Comparison of ENCODE assay signal across 10 cellular contexts in genomic region chrX:152958047-152958446, GRCh38. TPM values are rescaled to one million over a fixed set of nuclear protein-coding genes. Genes with fewer than 3 reads are reported as not detected.
DNase-seq lines count a peak whose midpoint lies in the region; ATAC-seq and TF ChIP-seq lines count a peak whose summit lies in the region.
"Had no signal": no experiment of that assay in that cellular context is flagged by ENCODE, and none has a peak within 500 bp of the region (broad histone marks: within the 10 kb centered on the region; RNA-seq: fewer than 3 reads in every experiment).

No MANE protein-coding gene starts in this region.

- H3K4me3 Mint-ChIP-seq in endodermal cell, result peak overlapping the region; percentile 59
- H3K4me3 Mint-ChIP-seq in stimulated activated effector memory CD8-positive, alpha-beta T cell treated with anti-CD3 and anti-CD28 coated beads, Interleukin-12 subunit alpha, Interleukin-12 subunit beta, amount 100 ng/mL, for 72 hours, result peak overlapping the region; percentile 49

- peaks cover 57% of the 10 kb centered on the region for H3K9me3 Mint-ChIP-seq in endodermal cell
- H3K9me3 Mint-ChIP-seq in stimulated activated effector memory CD8-positive, alpha-beta T cell treated with anti-CD3 and anti-CD28 coated beads, Interleukin-12 subunit alpha, Interleukin-12 subunit beta, amount 100 ng/mL, for 72 hours, result no peaks in the 10 kb centered on the region

- H3K4me1 ChIP-seq in NT2/D1 (ENCODE audit: insufficient read depth, insufficient read length) (no peaks in the 10 kb centered on the region), endodermal cell (ENCODE audit: control insufficient read depth, insufficient read depth, low read length) (no peaks in the 10 kb centered on the region)

- ATAC-seq in stimulated activated effector memory CD8-positive, alpha-beta T cell treated with anti-CD3 and anti-CD28 coated beads, Interleukin-12 subunit alpha, Interleukin-12 subunit beta, amount 100 ng/mL, for 72 hours, result no peak
- no peak for ATAC-seq in HG03135 (IDR thresholded peaks at IDR 0.05; ENCODE audit: unreplicated experiment)

- no peaks in the 10 kb centered on the region for H3K36me3 Mint-ChIP-seq in endodermal cell (ENCODE audit: low read depth)
- H3K36me3 Mint-ChIP-seq in stimulated activated effector memory CD8-positive, alpha-beta T cell treated with anti-CD3 and anti-CD28 coated beads, Interleukin-12 subunit alpha, Interleukin-12 subunit beta, amount 100 ng/mL, for 72 hours, result peaks cover 8% of the 10 kb centered on the region

- H3K27me3 ChIP-seq in NT2/D1 (ENCODE audit: insufficient read depth, insufficient read length) (no peaks in the 10 kb centered on the region), endodermal cell (ENCODE audit: control insufficient read depth, insufficient read depth, low read length, poor library complexity, severe bottlenecking) (no peaks in the 10 kb centered on the region)

- H3K27me3 Mint-ChIP-seq in endodermal cell (ENCODE audit: insufficient read depth), result no peaks in the 10 kb centered on the region

- H3K4me3 ChIP-seq in NT2/D1 (ENCODE audit: insufficient read length, low read depth) (no peak overlapping the region), endodermal cell (ENCODE audit: low read length) (no peak overlapping the region)

- no peaks in the 10 kb centered on the region for H3K36me3 ChIP-seq in NT2/D1 (ENCODE audit: insufficient read depth, insufficient read length, low read length)
- no peaks in the 10 kb centered on the region for H3K36me3 ChIP-seq in endodermal cell (ENCODE audit: control insufficient read depth, insufficient read depth, low read length)

- H3K9ac ChIP-seq in NT2/D1 (ENCODE audit: insufficient read length, low read depth) (peak overlapping the region; percentile 50), endodermal cell (ENCODE audit: extremely low read depth, low read length, poor library complexity, severe bottlenecking) (no peak overlapping the region)

- H3K4me1 Mint-ChIP-seq in endodermal cell, result peaks cover 3% of the 10 kb centered on the region
- peaks cover 7% of the 10 kb centered on the region for H3K4me1 Mint-ChIP-seq in stimulated activated effector memory CD8-positive, alpha-beta T cell treated with anti-CD3 and anti-CD28 coated beads, Interleukin-12 subunit alpha, Interleukin-12 subunit beta, amount 100 ng/mL, for 72 hours

- H3K9me3 ChIP-seq in NT2/D1 (ENCODE audit: insufficient read depth, low read length) (no peaks in the 10 kb centered on the region), endodermal cell (ENCODE audit: control insufficient read depth, low read length) (no peaks in the 10 kb centered on the region)

- H3K27ac Mint-ChIP-seq in endodermal cell, result peak overlapping the region; percentile 84
- H3K27ac Mint-ChIP-seq in stimulated activated effector memory CD8-positive, alpha-beta T cell treated with anti-CD3 and anti-CD28 coated beads, Interleukin-12 subunit alpha, Interleukin-12 subunit beta, amount 100 ng/mL, for 72 hours, result peak overlapping the region; percentile 90

- WGBS in endodermal cell (ENCODE audit: insufficient coverage in 1 of 2, insufficient read length in 1 of 2), 2 experiments, result 96 to 100% methylated on average over 3 to 5 of the region's 5 CpGs

- DNase-seq in NCI-H2029 (lab: John Stamatoyannopoulos, UW) (peak; percentile 7), NCI-H2029 treated with DMSO at 0.1 percent for 48 hours (lab: John Stamatoyannopoulos, UW) (no peak), NT2/D1 (ENCODE audit: low read depth, low spot score) (no peak), endodermal cell (no peak), NCI-H748 treated with DMSO at 0.1 percent for 48 hours (lab: John Stamatoyannopoulos, UW) (no peak), cerebellum (ENCODE audit: low spot score) (no peak)
- no peak for DNase-seq in stimulated activated effector memory CD8-positive, alpha-beta T cell treated with anti-CD3 and anti-CD28 coated beads, Interleukin-12 subunit alpha, Interleukin-12 subunit beta, amount 100 ng/mL, for 72 hours (ENCODE audit: low spot score in 2 of 2)

- TF ChIP-seq CTCF in endodermal cell (conservative IDR thresholded peaks at IDR 0.05), result no peak

- no peak overlapping the region for H3K27ac ChIP-seq in endodermal cell (ENCODE audit: low read depth, low read length)

RNA-seq across cellular contexts. Expression of gene PNMA5, which starts 35.9 kb away (rescaled TPM):
- total RNA-seq in endodermal cell (under 1 TPM; 0.15 to 0.29 TPM), cerebellum (0.82 TPM)
- not detected for polyA plus RNA-seq in endodermal cell (2013, experiment 1 of 2)
- polyA plus RNA-seq in endodermal cell (2013, experiment 2 of 2), result not detected
- total RNA-seq: A673, myocyte had no signal
